In the genomic region with DNA sequence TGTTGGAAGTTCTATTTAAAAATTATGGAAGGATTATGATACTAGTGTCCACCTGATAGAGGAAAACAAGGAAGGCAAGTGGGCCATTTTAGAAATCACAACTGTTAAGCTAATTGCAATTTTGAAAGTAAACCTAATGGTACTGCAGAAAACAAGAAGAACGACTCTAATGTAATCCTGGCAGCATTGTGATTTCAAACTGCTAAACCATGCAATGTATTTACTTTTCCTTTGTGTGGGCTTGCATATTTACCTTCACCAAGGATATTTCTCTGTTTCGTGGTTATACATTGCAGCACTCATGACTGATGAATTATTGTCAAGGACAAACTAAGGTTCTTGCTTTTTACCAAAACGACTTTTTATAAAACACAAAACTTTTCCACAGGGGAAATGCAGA, we compare ENCODE assay signal across 18 cellular contexts.
DNase-seq lines count a peak whose midpoint lies in the region; ATAC-seq, FAIRE-seq and TF ChIP-seq lines count a peak whose summit lies in the region.
"Had no signal": no experiment of that assay in that cellular context is flagged by ENCODE, and none has a peak within 500 bp of the region (broad histone marks: within the 10 kb centered on the region; RNA-seq: fewer than 3 reads in every experiment).

No MANE protein-coding gene starts in this region.

- ATAC-seq in HG03521 (IDR thresholded peaks at IDR 0.05; ENCODE audit: unreplicated experiment) = no peak
- no peak for ATAC-seq in HG03432 (IDR thresholded peaks at IDR 0.05; ENCODE audit: unreplicated experiment)

- FAIRE-seq in GM19239 (lab: Jason Lieb, UNC) = no peak
- FAIRE-seq: G401.6 had no signal

- BruUV-seq in A673 (replicated peaks; lab: Mats Ljungman, UMichigan) = no TSS peak

- peaks cover 36% of the 10 kb centered on the region for H3K4me1 ChIP-seq in A673 (ENCODE audit: insufficient read depth, low read length, poor library complexity, severe bottlenecking)
- H3K4me1 ChIP-seq in ascending aorta = peaks cover 21 to 44% of the 10 kb centered on the region in 2 donors
- H3K4me1 ChIP-seq: Caco-2 had no signal

- H3K4me3 ChIP-seq in A673 (ENCODE audit: low read depth, low read length, poor library complexity, severe bottlenecking) (no peak overlapping the region), ascending aorta (no peak overlapping the region), fibroblast of villous mesenchyme (ENCODE audit: low read depth, low read length) (no peak overlapping the region)

- no peak for TF ChIP-seq CTCF in A673 (conservative IDR thresholded peaks at IDR 0.05; ENCODE audit: low read depth, low read length)
- no peak for TF ChIP-seq CTCF in ascending aorta (IDR thresholded peaks at IDR 0.05)
- TF ChIP-seq CTCF in fibroblast of villous mesenchyme (IDR thresholded peaks at IDR 0.05; ENCODE audit: insufficient read depth, low read depth, low read length) = no peak

- H3K27me3 ChIP-seq in A673 (replicated peaks; ENCODE audit: insufficient read depth, low read depth, low read length, poor library complexity) (no peaks in the 10 kb centered on the region), ascending aorta (no peaks in the 10 kb centered on the region)

- H3K27ac ChIP-seq in A673 (ENCODE audit: low read depth, low read length, poor library complexity, severe bottlenecking) (peak overlapping the region; percentile 45), ascending aorta (peak overlapping the region; percentile 91 to 94)

- intact Hi-C loops in A673 (cut with micrococcal nuclease; ENCODE audit: unreplicated experiment) = no loop called here
- intact Hi-C loops in ascending aorta (cut with DNase I) = loop anchor here (5.0 kb wide), 1 partner anchor 350 kb away; no protein-coding TSS in a partner anchor

- DNase-seq in A673 (ENCODE audit: low spot score) = no peak
- peak; percentile 63 for DNase-seq in NCI-H2029 treated with DMSO at 0.1 percent for 48 hours (lab: John Stamatoyannopoulos, UW)
- DNase-seq in ascending aorta (ENCODE audit: low spot score in 2 of 2) = no peak
- DNase-seq in fibroblast of villous mesenchyme (ENCODE audit: low read depth) = peak; percentile 8
- no peak for DNase-seq in GM19239 (ENCODE audit: insufficient read length, low spot score)
- DNase-seq in NCI-H2227 treated with DMSO at 0.1 percent for 48 hours (lab: John Stamatoyannopoulos, UW) = no peak
- DNase-seq: AML-193; Caco-2; DMS53; H7; NCI-H1436 treated with DMSO at 0.1 percent for 48 hours; NCI-H510A; NK-92 treated with Interleukin-12 subunit alpha and Interleukin-12 subunit beta, amount 100 ng/mL, for 24 hours; OCI-M1; T-helper 1 cell had no signal

- H3K36me3 ChIP-seq in A673 (ENCODE audit: insufficient read depth, low read length, poor library complexity, severe bottlenecking) = no peaks in the 10 kb centered on the region
- H3K36me3 ChIP-seq in ascending aorta = no peaks in the 10 kb centered on the region

- CTCF ChIA-PET in A673 (lab: Charles Lee) = interaction anchor here (0.6 kb wide), 1 partner anchor 39 kb away, joined by 6 read pairs; no protein-coding TSS in a partner anchor

- H3K9me3 ChIP-seq in A673 (ENCODE audit: low read depth, low read length, poor library complexity, severe bottlenecking) (no peaks in the 10 kb centered on the region), ascending aorta (no peaks in the 10 kb centered on the region)
- H3K9me3 ChIP-seq: Caco-2 had no signal

- POLR2A ChIA-PET in A673 (lab: Charles Lee; ENCODE audit: low non-redundant PET) = no interaction called here

Comparison
In these comparisons a context has a peak if more than half of its experiments do, and no peak if none do; other contexts are left out.
1. DNase-seq: peak in NCI-H2029 treated with DMSO at 0.1 percent for 48 hours (single experiment) and fibroblast of villous mesenchyme (single experiment); none in A673 (single experiment), ascending aorta (0 of 2), GM19239 (single experiment) and NCI-H2227 treated with DMSO at 0.1 percent for 48 hours (single experiment).